ENCODE assay signal across 9 cellular contexts in genomic region chr1:205312866-205313680, GRCh38. TPM values are rescaled to one million over a fixed set of nuclear protein-coding genes. Genes with fewer than 3 reads are reported as not detected.
A peak's percentile ranks its signal among the peaks of the same experiment; 100 is the strongest.
DNase-seq lines count a peak whose midpoint lies in the region; ATAC-seq and TF ChIP-seq lines count a peak whose summit lies in the region.
"Had no signal": no experiment of that assay in that cellular context is flagged by ENCODE, and none has a peak within 500 bp of the region (broad histone marks: within the 10 kb centered on the region; RNA-seq: fewer than 3 reads in every experiment).

No MANE protein-coding gene starts in this region.

- no peaks in the 10 kb centered on the region for H3K27me3 Mint-ChIP-seq in activated naive CD8-positive, alpha-beta T cell treated with anti-CD3 and anti-CD28 coated beads for 36 hours
- no peaks in the 10 kb centered on the region for H3K27me3 Mint-ChIP-seq in stimulated activated naive CD8-positive, alpha-beta T cell treated with anti-CD3 and anti-CD28 coated beads, Interleukin-15, amount 100 ng/mL, for 72 hours

- H3K4me1 ChIP-seq in right lobe of liver = peaks cover 0 to 75% (median 15%) of the 10 kb centered on the region in 4 donors

- peak overlapping the region; percentile 96 for H3K27ac Mint-ChIP-seq in activated naive CD8-positive, alpha-beta T cell treated with anti-CD3 and anti-CD28 coated beads for 36 hours
- peak overlapping the region; percentile 97 to 98 for H3K27ac Mint-ChIP-seq in stimulated activated naive CD8-positive, alpha-beta T cell treated with anti-CD3 and anti-CD28 coated beads, Interleukin-15, amount 100 ng/mL, for 72 hours

- 54% methylated on average over 8 of the region's 13 CpGs for WGBS in right lobe of liver (ENCODE audit: insufficient coverage, low coverage, low lambda C conversion rate, missing lambda C conversion rate)

- H3K36me3 Mint-ChIP-seq in activated naive CD8-positive, alpha-beta T cell treated with anti-CD3 and anti-CD28 coated beads for 36 hours = peaks cover 2% of the 10 kb centered on the region

- no peaks in the 10 kb centered on the region for H3K9me3 Mint-ChIP-seq in activated naive CD8-positive, alpha-beta T cell treated with anti-CD3 and anti-CD28 coated beads for 36 hours
- H3K9me3 Mint-ChIP-seq in stimulated activated naive CD8-positive, alpha-beta T cell treated with anti-CD3 and anti-CD28 coated beads, Interleukin-15, amount 100 ng/mL, for 72 hours = no peaks in the 10 kb centered on the region

- POLR2A ChIA-PET in GM10248 (lab: Yijun Ruan, JAX) = no interaction called here

- ATAC-seq in right lobe of liver (no peak), GM21360 (IDR thresholded peaks at IDR 0.05; ENCODE audit: unreplicated experiment) (no peak)
- ATAC-seq in stimulated activated naive CD8-positive, alpha-beta T cell treated with anti-CD3 and anti-CD28 coated beads, Interleukin-15, amount 100 ng/mL, for 72 hours = no peak

- intact Hi-C loops in right lobe of liver (cut with DNase I) = loop anchor here in 1 of 2 donors (5.0 kb wide), 1 partner anchor 36 kb away; no protein-coding TSS in a partner anchor

- no peaks in the 10 kb centered on the region for H3K27me3 ChIP-seq in right lobe of liver

- peak overlapping the region in 1 of 3 donors; percentile 1 for H3K4me3 ChIP-seq in right lobe of liver

- peak; percentile 39 for DNase-seq in NCI-H2227 treated with DMSO at 0.1 percent for 48 hours (lab: John Stamatoyannopoulos, UW)
- no peak for DNase-seq in NCI-H2227 (lab: John Stamatoyannopoulos, UW; ENCODE audit: unreplicated experiment)
- no peak for DNase-seq in activated naive CD8-positive, alpha-beta T cell treated with anti-CD3 and anti-CD28 coated beads for 36 hours
- no peak for DNase-seq in right lobe of liver
- no peak for DNase-seq in stimulated activated naive CD8-positive, alpha-beta T cell treated with anti-CD3 and anti-CD28 coated beads, Interleukin-15, amount 100 ng/mL, for 72 hours
- no peak for DNase-seq in GM10248 (ENCODE audit: extremely low spot score)
- DNase-seq in NCI-H446 treated with DMSO at 0.1 percent for 48 hours (lab: John Stamatoyannopoulos, UW) = no peak

- H3K36me3 ChIP-seq in right lobe of liver = peaks cover 0 to 18% (median 9%) of the 10 kb centered on the region in 4 donors

- CTCF ChIA-PET in GM10248 (lab: Yijun Ruan, JAX) = interaction anchor here (0.8 to 41.3 kb wide), 7 partner anchors 12 to 346 kb away, joined by 3 to 1591 read pairs (median 7); no protein-coding TSS in a partner anchor

- peak overlapping the region in 2 of 3 donors; percentile 66 to 70 for H3K27ac ChIP-seq in right lobe of liver
- H3K27ac ChIP-seq: KMS-11 had no signal

- no peaks in the 10 kb centered on the region for H3K9me3 ChIP-seq in right lobe of liver

- TF ChIP-seq CTCF in right lobe of liver (IDR thresholded peaks at IDR 0.05) = no peak
- no peak for TF ChIP-seq CTCF in GM10248 (IDR thresholded peaks at IDR 0.05; ENCODE audit: control extremely low read depth, extremely low read depth, low read depth, missing control alignments)

- H3K4me1 Mint-ChIP-seq in activated naive CD8-positive, alpha-beta T cell treated with anti-CD3 and anti-CD28 coated beads for 36 hours = peaks cover 84% of the 10 kb centered on the region
- peaks cover 88% of the 10 kb centered on the region for H3K4me1 Mint-ChIP-seq in stimulated activated naive CD8-positive, alpha-beta T cell treated with anti-CD3 and anti-CD28 coated beads, Interleukin-15, amount 100 ng/mL, for 72 hours

- TF ChIP-seq POLR2A in right lobe of liver (IDR thresholded peaks at IDR 0.05) = no peak

- peak overlapping the region; percentile 77 for H3K4me3 Mint-ChIP-seq in activated naive CD8-positive, alpha-beta T cell treated with anti-CD3 and anti-CD28 coated beads for 36 hours
- peak overlapping the region; percentile 85 to 91 for H3K4me3 Mint-ChIP-seq in stimulated activated naive CD8-positive, alpha-beta T cell treated with anti-CD3 and anti-CD28 coated beads, Interleukin-15, amount 100 ng/mL, for 72 hours

RNA-seq across cellular contexts. Expression of gene NUAK2, which starts 8.5 kb away (rescaled TPM):
- total RNA-seq in activated naive CD8-positive, alpha-beta T cell treated with anti-CD3 and anti-CD28 coated beads for 36 hours = 1 to 10 TPM; 1.7 to 2.0 TPM
- 1 to 10 TPM in 5 of 6 experiments, under 1 TPM in 1; 0.88 to 5.1 (median 2.1) TPM for total RNA-seq in right lobe of liver

RNA-seq across cellular contexts. Expression of gene KLHDC8A, which starts 43.6 kb away (rescaled TPM):
- not detected for total RNA-seq in activated naive CD8-positive, alpha-beta T cell treated with anti-CD3 and anti-CD28 coated beads for 36 hours
- total RNA-seq in right lobe of liver = under 1 TPM in 2 of 6 experiments, not detected in 4; 0.22 to 0.44 TPM
